Comparison of ENCODE assay signal across 8 cellular contexts in genomic region chr1:226656601-226657277, GRCh38.
DNase-seq lines count a peak whose midpoint lies in the region; ATAC-seq and TF ChIP-seq lines count a peak whose summit lies in the region.

No MANE protein-coding gene starts in this region.

- peak overlapping the region; percentile 44 for H3K4me2 ChIP-seq in fibroblast of lung (ENCODE audit: extremely low read depth, insufficient read depth, low read length)

- H3K36me3 ChIP-seq in fibroblast of lung (ENCODE audit: control insufficient read depth, insufficient read depth, low read length) (peaks cover 2% of the 10 kb centered on the region), stomach (no peaks in the 10 kb centered on the region)

- no peak overlapping the region for H3K27ac Mint-ChIP-seq in natural killer cell
- H3K27ac Mint-ChIP-seq in natural killer cell treated with Interleukin-12 subunit alpha and Interleukin-12 subunit beta and Interleukin-15 and Interleukin-18, amount 100 ng/mL, for 72 hours = peak overlapping the region in 1 of 2 donors; percentile 84

- peak overlapping the region; percentile 49 for H3K4me3 Mint-ChIP-seq in natural killer cell
- H3K4me3 Mint-ChIP-seq in natural killer cell treated with Interleukin-12 subunit alpha and Interleukin-12 subunit beta and Interleukin-15 and Interleukin-18, amount 100 ng/mL, for 72 hours = no peak overlapping the region

- no peak for DNase-seq in natural killer cell
- DNase-seq in natural killer cell treated with Interleukin-12 subunit alpha and Interleukin-12 subunit beta and Interleukin-15 and Interleukin-18, amount 100 ng/mL, for 72 hours (ENCODE audit: low spot score) = no peak
- DNase-seq in T follicular helper cell (ENCODE audit: low read depth) = peak; percentile 72
- DNase-seq in fibroblast of lung (ENCODE audit: low read depth in 2 of 2) = peak; percentile 91 to 92
- no peak for DNase-seq in stomach
- no peak for DNase-seq in T-helper 9 cell

- H3K9me3 ChIP-seq in fibroblast of lung (ENCODE audit: control insufficient read depth, insufficient read depth, low read depth, low read length) (no peaks in the 10 kb centered on the region), stomach (no peaks in the 10 kb centered on the region)

- H2AFZ ChIP-seq in fibroblast of lung (ENCODE audit: low read length) = no peak overlapping the region

- H3K9me3 Mint-ChIP-seq in natural killer cell = no peaks in the 10 kb centered on the region
- no peaks in the 10 kb centered on the region for H3K9me3 Mint-ChIP-seq in natural killer cell treated with Interleukin-12 subunit alpha and Interleukin-12 subunit beta and Interleukin-15 and Interleukin-18, amount 100 ng/mL, for 72 hours

- H3K4me3 ChIP-seq in fibroblast of lung (replicated peaks in 1 of 4; ENCODE audit: control extremely low read depth in 1 of 4, insufficient read depth in 1 of 4, low read depth in 3 of 4, low read length in 4 of 4) (no peak overlapping the region), stomach (no peak overlapping the region)

- no peaks in the 10 kb centered on the region for H3K27me3 Mint-ChIP-seq in natural killer cell (ENCODE audit: low read depth in 2 of 2)
- H3K27me3 Mint-ChIP-seq in natural killer cell treated with Interleukin-12 subunit alpha and Interleukin-12 subunit beta and Interleukin-15 and Interleukin-18, amount 100 ng/mL, for 72 hours = no peaks in the 10 kb centered on the region

- peaks cover 38% of the 10 kb centered on the region for H3K4me1 ChIP-seq in fibroblast of lung (ENCODE audit: control insufficient read depth, extremely low read depth, insufficient read depth, low read length)
- peaks cover 0 to 89% (median 78%) of the 10 kb centered on the region in 4 donors for H3K4me1 ChIP-seq in stomach

- H4K20me1 ChIP-seq in fibroblast of lung (ENCODE audit: control insufficient read depth, extremely low read depth, insufficient read depth, low read length) = no peaks in the 10 kb centered on the region

- WGBS in stomach, 5 donors = 17 to 26% (median 24%) methylated on average over 12 of the region's 12 CpGs

- ATAC-seq in natural killer cell (no peak), GM19035 (IDR thresholded peaks at IDR 0.05; ENCODE audit: unreplicated experiment) (no peak), GM19452 (IDR thresholded peaks at IDR 0.05; ENCODE audit: unreplicated experiment) (no peak)
- no peak for ATAC-seq in natural killer cell treated with Interleukin-12 subunit alpha and Interleukin-12 subunit beta and Interleukin-15 and Interleukin-18, amount 100 ng/mL, for 72 hours

- no peak for TF ChIP-seq POLR2A in stomach (IDR thresholded peaks at IDR 0.05)

- no peaks in the 10 kb centered on the region for H3K36me3 Mint-ChIP-seq in natural killer cell
- H3K36me3 Mint-ChIP-seq in natural killer cell treated with Interleukin-12 subunit alpha and Interleukin-12 subunit beta and Interleukin-15 and Interleukin-18, amount 100 ng/mL, for 72 hours = no peaks in the 10 kb centered on the region

- no peak overlapping the region for H3K9ac ChIP-seq in fibroblast of lung (ENCODE audit: insufficient read depth, low read length)

- intact Hi-C loops in natural killer cell (cut with micrococcal nuclease) (no loop called here), stomach (cut with DNase I; ENCODE audit: low total_unique reads) (no loop called here)

- H3K79me2 ChIP-seq in fibroblast of lung (ENCODE audit: control insufficient read depth, insufficient read depth, low read length) = no peaks in the 10 kb centered on the region

- H3K4me1 Mint-ChIP-seq in natural killer cell = peaks cover 20 to 28% of the 10 kb centered on the region in 2 donors
- H3K4me1 Mint-ChIP-seq in natural killer cell treated with Interleukin-12 subunit alpha and Interleukin-12 subunit beta and Interleukin-15 and Interleukin-18, amount 100 ng/mL, for 72 hours (ENCODE audit: low read depth in 2 of 2) = peaks cover 70 to 74% of the 10 kb centered on the region in 2 donors

- TF ChIP-seq CTCF in natural killer cell (IDR thresholded peaks at IDR 0.05) (no peak), fibroblast of lung (conservative IDR thresholded peaks at IDR 0.05 in 1 of 2, IDR thresholded peaks at IDR 0.05 in 1 of 2; ENCODE audit: low read depth in 1 of 2, low read length in 2 of 2) (no peak), stomach (IDR thresholded peaks at IDR 0.05) (no peak)

- peak overlapping the region; percentile 70 for H3K27ac ChIP-seq in fibroblast of lung (ENCODE audit: insufficient read depth, low read length)
- peak overlapping the region in 1 of 5 donors; percentile 57 for H3K27ac ChIP-seq in stomach

- H3K27me3 ChIP-seq in fibroblast of lung (ENCODE audit: control insufficient read depth, insufficient read depth, low read length) (no peaks in the 10 kb centered on the region), stomach (no peaks in the 10 kb centered on the region)

- TF ChIP-seq EP300 in stomach (IDR thresholded peaks at IDR 0.05) = peak; percentile 85

Comparison
In these comparisons a context has a peak if more than half of its experiments do, and no peak if none do; other contexts are left out.
1. DNase-seq: peak in T follicular helper cell (single experiment) and fibroblast of lung (2 of 2); none in natural killer cell (single experiment), natural killer cell treated with Interleukin-12 subunit alpha and Interleukin-12 subunit beta and Interleukin-15 and Interleukin-18, amount 100 ng/mL, for 72 hours (single experiment), stomach (single experiment) and T-helper 9 cell (single experiment).